38 cellular contexts compared by ENCODE assay signal in genomic region chr3:151732861-151733260, GRCh38. TPM values are rescaled to one million over a fixed set of nuclear protein-coding genes. Genes with fewer than 3 reads are reported as not detected.
"Had no signal": no experiment of that assay in that cellular context is flagged by ENCODE, and none has a peak within 500 bp of the region (broad histone marks: within the 10 kb centered on the region; RNA-seq: fewer than 3 reads in every experiment).

No MANE protein-coding gene starts in this region.

- H3K27me3 ChIP-seq: adrenal gland, body of pancreas, brain microvascular endothelial cell, breast epithelium had no signal

- H3K9me3 ChIP-seq: breast epithelium had no signal

- ATAC-seq: activated CD8-positive, alpha-beta T cell treated with anti-CD3 and anti-CD28 coated beads for 36 hours; activated naive CD4-positive, alpha-beta T cell treated with anti-CD3 and anti-CD28 coated beads, Interleukin-2, amount 50 U/mL, for 72 hours; activated T-cell treated with anti-CD3 and anti-CD28 coated beads, Interleukin-2, amount 50 U/mL, for 4 hours; activated T-cell treated with anti-CD3 and anti-CD28 coated beads, Interleukin-2, amount 50 U/mL, for 72 hours; activated T-helper 17 cell treated with anti-CD3 and anti-CD28 coated beads, Interleukin-2, amount 50 U/mL, for 72 hours; body of pancreas had no signal

- H3K9me3 Mint-ChIP-seq: activated CD4-positive, alpha-beta memory T cell treated with anti-CD3 and anti-CD28 coated beads for 36 hours; activated CD8-positive, alpha-beta T cell treated with anti-CD3 and anti-CD28 coated beads for 36 hours; activated naive CD4-positive, alpha-beta T cell treated with anti-CD3 and anti-CD28 coated beads for 36 hours; activated T-cell treated with anti-CD3 and anti-CD28 coated beads, Interleukin-2, amount 50 U/mL, for 72 hours; activated T-helper 1 cell treated with anti-CD3 and anti-CD28 coated beads, Interleukin-12 subunit alpha, Interleukin-12 subunit beta, Interleukin-2, Interleukin-4 antibody, amounts not matched to agents 30 ng/mL and 10 ng/mL and 1 ng/mL, durations not matched to agents 14 hours and 24 hours and 36 hours; T-helper 1 cell treated with Interleukin-12 subunit alpha and Interleukin-12 subunit beta and Interleukin-4 antibody, amounts not matched to agents 30 μg/mL and 1 μg/mL, for 36 hours; T-helper 2 cell treated with Interferon-gamma antibody and Interleukin-4, amounts not matched to agents 5 μg/mL and 100 μg/mL, for 36 hours had no signal

- H3K4me3 ChIP-seq: adrenal gland, body of pancreas, breast epithelium had no signal

- H3K4me3 Mint-ChIP-seq: activated B cell treated with CpG ODN at 0.5 μM for 24 hours; activated CD4-positive, alpha-beta memory T cell treated with anti-CD3 and anti-CD28 coated beads for 36 hours; activated CD4-positive, alpha-beta T cell treated with anti-CD3 and anti-CD28 coated beads, Interleukin-2, amount 10 ng/mL, durations not matched to agents 24 days and 14 days; activated CD8-positive, alpha-beta T cell treated with anti-CD3 and anti-CD28 coated beads for 36 hours; activated naive CD4-positive, alpha-beta T cell treated with anti-CD3 and anti-CD28 coated beads for 36 hours; activated naive CD8-positive, alpha-beta T cell treated with anti-CD3 and anti-CD28 coated beads for 36 hours; activated T-cell treated with anti-CD3 and anti-CD28 coated beads, Interleukin-2, amount 50 U/mL, for 4 hours; activated T-cell treated with anti-CD3 and anti-CD28 coated beads, Interleukin-2, amount 50 U/mL, for 72 hours; activated T-helper 1 cell treated with anti-CD3 and anti-CD28 coated beads, Interleukin-12 subunit alpha, Interleukin-12 subunit beta, Interleukin-2, Interleukin-4 antibody, amounts not matched to agents 30 ng/mL and 10 ng/mL and 1 ng/mL, durations not matched to agents 14 hours and 24 hours and 36 hours; activated T-helper 17 cell treated with anti-CD3 and anti-CD28 coated beads, Interleukin-2, amount 50 U/mL, for 72 hours; T-helper 1 cell treated with Interleukin-12 subunit alpha and Interleukin-12 subunit beta and Interleukin-4 antibody, amounts not matched to agents 30 μg/mL and 1 μg/mL, for 36 hours; T-helper 2 cell treated with Interferon-gamma antibody and Interleukin-4, amounts not matched to agents 5 μg/mL and 100 μg/mL, for 36 hours had no signal

- H3K36me3 ChIP-seq: adrenal gland, brain microvascular endothelial cell, breast epithelium had no signal

- H3K4me1 ChIP-seq: adrenal gland, body of pancreas, breast epithelium had no signal

- H3K4me1 Mint-ChIP-seq: activated B cell treated with CpG ODN at 0.5 μM for 24 hours; activated CD4-positive, alpha-beta T cell treated with anti-CD3 and anti-CD28 coated beads, Interleukin-2, amount 10 ng/mL, durations not matched to agents 24 days and 14 days; activated naive CD8-positive, alpha-beta T cell treated with anti-CD3 and anti-CD28 coated beads for 36 hours; activated T-helper 17 cell treated with anti-CD3 and anti-CD28 coated beads, Interleukin-2, amount 50 U/mL, for 72 hours had no signal

- H3K36me3 Mint-ChIP-seq: activated CD4-positive, alpha-beta memory T cell treated with anti-CD3 and anti-CD28 coated beads for 36 hours; activated naive CD4-positive, alpha-beta T cell treated with anti-CD3 and anti-CD28 coated beads, Interleukin-2, amount 50 U/mL, for 72 hours; activated naive CD8-positive, alpha-beta T cell treated with anti-CD3 and anti-CD28 coated beads for 36 hours had no signal

- H3K27ac Mint-ChIP-seq: activated B cell treated with CpG ODN at 0.5 μM for 24 hours; activated CD4-positive, alpha-beta memory T cell treated with anti-CD3 and anti-CD28 coated beads for 36 hours; activated CD4-positive, alpha-beta T cell treated with anti-CD3 and anti-CD28 coated beads, Interleukin-2, amount 10 ng/mL, durations not matched to agents 24 days and 14 days; activated CD8-positive, alpha-beta T cell treated with anti-CD3 and anti-CD28 coated beads for 36 hours; activated naive CD4-positive, alpha-beta T cell treated with anti-CD3 and anti-CD28 coated beads for 36 hours; activated naive CD4-positive, alpha-beta T cell treated with anti-CD3 and anti-CD28 coated beads, Interleukin-2, amount 50 U/mL, for 72 hours; activated naive CD8-positive, alpha-beta T cell treated with anti-CD3 and anti-CD28 coated beads for 36 hours; activated T-cell treated with anti-CD3 and anti-CD28 coated beads, Interleukin-2, amount 50 U/mL, for 72 hours; activated T-helper 1 cell treated with anti-CD3 and anti-CD28 coated beads, Interleukin-12 subunit alpha, Interleukin-12 subunit beta, Interleukin-2, Interleukin-4 antibody, amounts not matched to agents 30 ng/mL and 10 ng/mL and 1 ng/mL, durations not matched to agents 14 hours and 24 hours and 36 hours; activated T-helper 17 cell treated with anti-CD3 and anti-CD28 coated beads, Interleukin-2, amount 50 U/mL, for 72 hours; T-helper 1 cell treated with Interleukin-12 subunit alpha and Interleukin-12 subunit beta and Interleukin-4 antibody, amounts not matched to agents 30 μg/mL and 1 μg/mL, for 36 hours; T-helper 2 cell treated with Interferon-gamma antibody and Interleukin-4, amounts not matched to agents 5 μg/mL and 100 μg/mL, for 36 hours had no signal

- H3K27ac ChIP-seq: adrenal gland, body of pancreas, brain microvascular endothelial cell, breast epithelium, VCaP had no signal

- H3K27me3 Mint-ChIP-seq: activated CD4-positive, alpha-beta T cell treated with anti-CD3 and anti-CD28 coated beads, Interleukin-2, amount 10 ng/mL, durations not matched to agents 24 days and 14 days; activated CD8-positive, alpha-beta T cell treated with anti-CD3 and anti-CD28 coated beads for 36 hours had no signal

- DNase-seq: activated B cell treated with CpG ODN at 0.5 μM for 24 hours; activated CD4-positive, alpha-beta memory T cell treated with anti-CD3 and anti-CD28 coated beads for 36 hours; activated CD4-positive, alpha-beta T cell treated with anti-CD3 and anti-CD28 coated beads for 4 hours; activated CD4-positive, alpha-beta T cell treated with anti-CD3 and anti-CD28 coated beads, Interleukin-2, amount 10 ng/mL, durations not matched to agents 24 days and 14 days; activated CD4-positive, alpha-beta T cell treated with anti-CD3 and anti-CD28 coated beads, Interleukin-2, amount 50 U/mL, for 1 hour; activated CD4-positive, alpha-beta T cell treated with anti-CD3 and anti-CD28 coated beads, Interleukin-2, amount 50 U/mL, for 4 hours; activated CD4-positive, CD25-positive, alpha-beta regulatory T cell treated with anti-CD3 and anti-CD28 coated beads, Interleukin-2, amount 50 U/mL, for 72 hours; activated CD8-positive, alpha-beta memory T cell treated with anti-CD3 and anti-CD28 coated beads, Interleukin-2, amount 50 U/mL, for 4 hours; activated CD8-positive, alpha-beta T cell treated with anti-CD3 and anti-CD28 coated beads for 36 hours; activated effector memory CD4-positive, alpha-beta T cell treated with anti-CD3 and anti-CD28 coated beads, Interleukin-2, amount 50 U/mL, for 16 hours; activated gamma-delta T cell treated with Interleukin-2 at 50 U/mL for 16 hours; activated naive CD4-positive, alpha-beta T cell; activated naive CD4-positive, alpha-beta T cell treated with anti-CD3 and anti-CD28 coated beads for 36 hours; activated naive CD4-positive, alpha-beta T cell treated with anti-CD3 and anti-CD28 coated beads, Interleukin-2, amount 50 U/mL, for 16 hours; activated naive CD8-positive, alpha-beta T cell treated with anti-CD3 and anti-CD28 coated beads for 36 hours; activated T-cell treated with anti-CD3 and anti-CD28 coated beads for 4 hours; activated T-cell treated with anti-CD3 and anti-CD28 coated beads, Interleukin-2, amount 50 U/mL, for 1 hour; activated T-cell treated with anti-CD3 and anti-CD28 coated beads, Interleukin-2, amount 50 U/mL, for 4 hours; activated T-cell treated with anti-CD3 and anti-CD28 coated beads, Interleukin-2, amount 50 U/mL, for 72 hours; adrenal gland; amniotic stem cell; aorta; body of pancreas; brain microvascular endothelial cell; central memory CD4-positive, alpha-beta T cell; T-helper 2 cell; T-helper 9 cell had no signal

RNA-seq across cellular contexts. Expression of gene AADACL2, which starts 0.9 kb away (rescaled TPM):
- total RNA-seq: activated B cell treated with CpG ODN at 0.5 μM for 24 hours; activated CD4-positive, alpha-beta memory T cell treated with anti-CD3 and anti-CD28 coated beads for 36 hours; activated CD4-positive, alpha-beta T cell treated with anti-CD3 and anti-CD28 coated beads, Interleukin-2, amount 10 ng/mL, durations not matched to agents 24 days and 14 days; activated CD8-positive, alpha-beta memory T cell treated with anti-CD3 and anti-CD28 coated beads for 36 hours; activated CD8-positive, alpha-beta T cell treated with anti-CD3 and anti-CD28 coated beads for 36 hours; activated naive CD4-positive, alpha-beta T cell treated with anti-CD3 and anti-CD28 coated beads for 36 hours; activated naive CD4-positive, alpha-beta T cell treated with anti-CD3 and anti-CD28 coated beads, Interleukin-2, amount 50 U/mL, for 72 hours; activated naive CD8-positive, alpha-beta T cell treated with anti-CD3 and anti-CD28 coated beads for 36 hours; activated T-cell treated with anti-CD3 and anti-CD28 coated beads, Interleukin-2, amount 50 U/mL, for 4 hours; activated T-cell treated with anti-CD3 and anti-CD28 coated beads, Interleukin-2, amount 50 U/mL, for 72 hours; activated T-helper 1 cell treated with anti-CD3 and anti-CD28 coated beads, Interleukin-12 subunit alpha, Interleukin-12 subunit beta, Interleukin-2, Interleukin-4 antibody, amounts not matched to agents 30 ng/mL and 10 ng/mL and 1 ng/mL, durations not matched to agents 14 hours and 24 hours and 36 hours; activated T-helper 17 cell treated with anti-CD3 and anti-CD28 coated beads, Interleukin-2, amount 50 U/mL, for 72 hours; astrocyte; body of pancreas; cardiac septum; cerebellum had no signal
- polyA plus RNA-seq: aorta had no signal
